In genomic region chr17:76492989-76493501, GRCh38 we compare ENCODE assay signal across 9 cellular contexts. TPM values are rescaled to one million over a fixed set of nuclear protein-coding genes. Genes with fewer than 3 reads are reported as not detected.
DNase-seq lines count a peak whose midpoint lies in the region; ATAC-seq and TF ChIP-seq lines count a peak whose summit lies in the region.
"Had no signal": no experiment of that assay in that cellular context is flagged by ENCODE, and none has a peak within 500 bp of the region (broad histone marks: within the 10 kb centered on the region; RNA-seq: fewer than 3 reads in every experiment).

No MANE protein-coding gene starts in this region.

- in situ Hi-C loops in brain microvascular endothelial cell (cut with HindIII; ENCODE audit: low pct_ligation_motif_present, low sequenced_read_pairs), result no loop called here

- DNase-seq in NCI-H2227 (lab: John Stamatoyannopoulos, UW; ENCODE audit: unreplicated experiment), result peak; percentile 39
- no peak for DNase-seq in NCI-H2227 treated with DMSO at 0.1 percent for 48 hours (lab: John Stamatoyannopoulos, UW)
- DNase-seq in SIG-M5 treated with dmso at 0.1 percent for 504 hours (lab: John Stamatoyannopoulos, UW; ENCODE audit: unreplicated experiment), result peak; percentile 96
- DNase-seq in brain microvascular endothelial cell, result peak; percentile 75
- peak; percentile 87 for DNase-seq in kidney tubule cell (ENCODE audit: low spot score)
- peak; percentile 40 for DNase-seq in stimulated activated CD4-positive, alpha-beta T cell treated with anti-CD3 and anti-CD28 coated beads, Interleukin-4, amount 100 ng/mL, for 24 hours
- no peak for DNase-seq in HT-29 (ENCODE audit: low spot score)

- H3K36me3 ChIP-seq in brain microvascular endothelial cell (replicated peaks), result no peaks in the 10 kb centered on the region

- peak overlapping the region; percentile 77 for H3K27ac ChIP-seq in brain microvascular endothelial cell
- H3K27ac ChIP-seq: C4-2B had no signal

- peak; percentile 37 for ATAC-seq in HG02885 (IDR thresholded peaks at IDR 0.05; ENCODE audit: poor library complexity, unreplicated experiment)

- H3K27me3 ChIP-seq in brain microvascular endothelial cell (replicated peaks), result no peaks in the 10 kb centered on the region

- peak overlapping the region; percentile 32 for H3K4me3 ChIP-seq in brain microvascular endothelial cell (ENCODE audit: low read depth, low read length)

- no peak for TF ChIP-seq CTCF in brain microvascular endothelial cell (IDR thresholded peaks at IDR 0.05; ENCODE audit: low read depth, low read length, missing control alignments)

RNA-seq across cellular contexts. Expression of gene RHBDF2, which starts 8.2 kb away (rescaled TPM):
- total RNA-seq in HT-29 (2014; rRNA removed; shearing (Covaris generic)), result 42.0 and 46.5 TPM in 2 replicates

RNA-seq across cellular contexts. Expression of gene AANAT, which starts 25.6 kb away (rescaled TPM):
- not detected in 2 replicates for total RNA-seq in HT-29 (2014; rRNA removed; shearing (Covaris generic))

RNA-seq across cellular contexts. Expression of gene UBE2O, which starts 40.1 kb away (rescaled TPM):
- total RNA-seq in HT-29 (2014; rRNA removed; shearing (Covaris generic)), result 22.4 and 24.4 TPM in 2 replicates

RNA-seq across cellular contexts. Expression of gene CYGB, which starts 44.5 kb away (rescaled TPM):
- total RNA-seq in HT-29 (2014; rRNA removed; shearing (Covaris generic)), result not detected in 2 replicates

RNA-seq across cellular contexts. Expression of gene PRCD, which starts 46.8 kb away (rescaled TPM):
- not detected in 2 replicates for total RNA-seq in HT-29 (2014; rRNA removed; shearing (Covaris generic))

Comparison
In these comparisons a context has a peak if more than half of its experiments do, and no peak if none do; other contexts are left out.
1. DNase-seq: peak in NCI-H2227 (single experiment), SIG-M5 treated with dmso at 0.1 percent for 504 hours (single experiment), brain microvascular endothelial cell (single experiment), kidney tubule cell (single experiment) and stimulated activated CD4-positive, alpha-beta T cell treated with anti-CD3 and anti-CD28 coated beads, Interleukin-4, amount 100 ng/mL, for 24 hours (single experiment); none in NCI-H2227 treated with DMSO at 0.1 percent for 48 hours (single experiment) and HT-29 (single experiment).